Comparison of ENCODE assay signal across 30 cellular contexts in the genomic region with DNA sequence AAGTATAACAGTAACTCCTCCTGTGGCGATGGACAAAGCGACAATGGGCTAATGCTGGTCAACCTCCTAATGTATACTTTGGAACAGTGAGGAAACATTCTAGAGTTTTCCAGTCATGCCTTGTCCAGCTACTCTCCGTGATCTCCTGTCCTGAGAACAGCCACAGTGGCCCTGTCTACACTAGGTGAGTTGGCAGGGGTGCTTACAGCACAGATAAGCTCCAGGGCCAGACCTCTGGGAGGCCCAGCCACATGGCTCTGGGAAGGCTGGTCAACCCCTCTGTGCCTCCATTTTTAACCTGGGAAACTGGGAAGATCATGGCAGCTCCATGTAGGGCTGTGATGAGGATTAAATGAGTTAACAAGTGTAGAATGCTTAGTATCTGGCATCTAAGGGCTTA. TPM values are rescaled to one million over a fixed set of nuclear protein-coding genes. Genes with fewer than 3 reads are reported as not detected.
"Had no signal": no experiment of that assay in that cellular context is flagged by ENCODE, and none has a peak within 500 bp of the region (broad histone marks: within the 10 kb centered on the region; RNA-seq: fewer than 3 reads in every experiment).

No MANE protein-coding gene starts in this region.

- H3K4me1 ChIP-seq: left lung, lower lobe of right lung, pancreas, prostate gland, right lobe of liver, testis, thyroid gland, transverse colon, upper lobe of left lung had no signal

- H3K9me3 ChIP-seq: left lung, lower lobe of right lung, pancreas, prostate gland, right lobe of liver, testis, thyroid gland, transverse colon, upper lobe of left lung had no signal

- H3K4me3 ChIP-seq: left lung, lower lobe of right lung, pancreas, prostate gland, right lobe of liver, smooth muscle cell, testis, thyroid gland, transverse colon, upper lobe of left lung had no signal

- H3K27me3 ChIP-seq: left lung, pancreas, right lobe of liver, testis, thyroid gland, transverse colon, upper lobe of left lung had no signal

- H3K4me1 Mint-ChIP-seq: nephron; stimulated activated memory B cell treated with anti-CD40 and anti-IgM and Interleukin-4, amounts not matched to agents 10 μg/mL and 1 μg/mL and 100 μg/mL, for 72 hours had no signal

- ATAC-seq: left colon; left lung; lower lobe of right lung; naive thymus-derived CD8-positive, alpha-beta T cell; pancreas; stimulated activated memory B cell treated with anti-CD40 and anti-IgM and Interleukin-4, amounts not matched to agents 10 μg/mL and 1 μg/mL and 100 μg/mL, for 72 hours; stimulated activated naive CD8-positive, alpha-beta T cell treated with anti-CD3 and anti-CD28 coated beads, Interleukin-15, amount 100 ng/mL, for 72 hours had no signal

- DNase-seq: hypothalamus; immature natural killer cell; kidney; left colon; left lung; lower lobe of right lung; mammary epithelial cell; mesenchymal stem cell; naive thymus-derived CD8-positive, alpha-beta T cell; nucleus accumbens; retina; right lobe of liver; stimulated activated CD4-positive, alpha-beta T cell treated with anti-CD3 and anti-CD28 coated beads, Interleukin-1b, Interleukin-23, amount 100 ng/mL, for 48 hours; stimulated activated CD4-positive, alpha-beta T cell treated with anti-CD3 and anti-CD28 coated beads, Interleukin-2, amount 100 ng/mL, for 48 hours; stimulated activated CD4-positive, alpha-beta T cell treated with anti-CD3 and anti-CD28 coated beads, Interleukin-4, amount 100 ng/mL, for 4 hours; stimulated activated CD8-positive, alpha-beta memory T cell treated with anti-CD3 and anti-CD28 coated beads, Interleukin-4, amount 100 ng/mL, for 48 hours; stimulated activated naive CD4-positive, alpha-beta T cell treated with Interleukin-2 at 50 U/mL for 16 hours; stimulated activated naive CD8-positive, alpha-beta T cell treated with anti-CD3 and anti-CD28 coated beads, Interleukin-15, amount 100 ng/mL, for 72 hours; testis; thyroid gland; transverse colon; upper lobe of left lung had no signal

- H3K9me3 Mint-ChIP-seq: immature natural killer cell; naive thymus-derived CD8-positive, alpha-beta T cell; nephron; neural crest cell; stimulated activated memory B cell treated with anti-CD40 and anti-IgM and Interleukin-4, amounts not matched to agents 10 μg/mL and 1 μg/mL and 100 μg/mL, for 72 hours; stimulated activated naive CD8-positive, alpha-beta T cell treated with anti-CD3 and anti-CD28 coated beads, Interleukin-15, amount 100 ng/mL, for 72 hours had no signal

- H3K4me3 Mint-ChIP-seq: immature natural killer cell; naive thymus-derived CD8-positive, alpha-beta T cell; nephron; neural crest cell; stimulated activated memory B cell treated with anti-CD40 and anti-IgM and Interleukin-4, amounts not matched to agents 10 μg/mL and 1 μg/mL and 100 μg/mL, for 72 hours; stimulated activated naive CD8-positive, alpha-beta T cell treated with anti-CD3 and anti-CD28 coated beads, Interleukin-15, amount 100 ng/mL, for 72 hours had no signal

- H3K27ac ChIP-seq: left lung, lower lobe of right lung, pancreas, prostate gland, right lobe of liver, testis, thyroid gland, transverse colon, upper lobe of left lung had no signal

- H3K27ac Mint-ChIP-seq: naive thymus-derived CD8-positive, alpha-beta T cell; stimulated activated memory B cell treated with anti-CD40 and anti-IgM and Interleukin-4, amounts not matched to agents 10 μg/mL and 1 μg/mL and 100 μg/mL, for 72 hours had no signal

- H3K27me3 Mint-ChIP-seq: naive thymus-derived CD8-positive, alpha-beta T cell; stimulated activated memory B cell treated with anti-CD40 and anti-IgM and Interleukin-4, amounts not matched to agents 10 μg/mL and 1 μg/mL and 100 μg/mL, for 72 hours; stimulated activated naive CD8-positive, alpha-beta T cell treated with anti-CD3 and anti-CD28 coated beads, Interleukin-15, amount 100 ng/mL, for 72 hours had no signal

RNA-seq across cellular contexts. Expression of a gene that starts 57.0 kb away (rescaled TPM):
- total RNA-seq: kidney; left colon; lower lobe of right lung; mammary epithelial cell; mucosa of gallbladder; naive thymus-derived CD8-positive, alpha-beta T cell; osteoblast; pancreas; right lobe of liver; smooth muscle cell; thyroid gland; upper lobe of left lung had no signal
